Comparison of ENCODE assay signal across 17 cellular contexts in the genomic region with DNA sequence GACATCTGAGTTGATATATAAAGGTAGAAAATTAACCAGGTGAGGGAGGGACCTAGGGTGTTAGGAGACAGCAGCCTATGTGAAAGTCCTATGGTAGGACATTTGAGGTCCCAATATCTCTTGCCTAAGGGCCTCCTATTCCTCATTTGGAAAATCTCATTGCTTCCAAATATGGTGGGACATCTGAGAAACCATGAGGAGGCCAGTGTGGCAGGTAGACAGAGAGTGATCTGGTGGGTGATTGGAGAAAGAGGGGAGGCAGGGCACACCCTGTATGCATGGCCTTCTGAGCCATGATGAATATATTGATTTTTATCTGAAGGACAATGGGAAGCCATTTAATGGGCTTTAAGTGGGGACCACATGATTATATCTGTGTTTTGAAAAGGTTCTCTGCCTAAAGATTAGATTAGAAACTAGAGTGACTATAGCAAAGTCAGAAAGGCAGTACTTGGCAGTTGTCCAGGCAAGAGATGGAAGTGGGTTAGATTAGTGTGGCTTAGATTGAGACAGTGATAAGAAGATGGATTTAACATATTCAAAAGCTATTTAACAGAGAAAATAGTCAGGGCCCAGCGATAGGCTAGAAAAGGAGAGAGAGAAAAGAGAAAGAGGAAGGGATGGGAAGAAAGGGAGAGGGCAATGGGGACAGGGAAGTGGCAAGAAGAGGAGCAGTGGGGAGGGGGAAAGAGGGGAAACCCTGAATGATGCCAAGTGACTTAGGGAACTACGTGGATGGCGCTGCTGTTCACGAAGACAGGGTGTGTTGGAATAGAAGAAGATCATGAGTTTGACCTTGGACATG.
DNase-seq lines count a peak whose midpoint lies in the region; ATAC-seq and TF ChIP-seq lines count a peak whose summit lies in the region.
"Had no signal": no experiment of that assay in that cellular context is flagged by ENCODE, and none has a peak within 500 bp of the region (broad histone marks: within the 10 kb centered on the region; RNA-seq: fewer than 3 reads in every experiment).

No MANE protein-coding gene starts in this region.

- CTCF ChIA-PET in Calu3 (lab: Charles Lee), result no interaction called here
- CTCF ChIA-PET in SK-N-SH (lab: Yijun Ruan, JAX), result no interaction called here

- intact Hi-C loops in Calu3 (cut with micrococcal nuclease; ENCODE audit: unreplicated experiment), result no loop called here

- H3K9me2 ChIP-seq in SK-N-SH, result no peaks in the 10 kb centered on the region

- H3K79me2 ChIP-seq in SK-N-SH (ENCODE audit: insufficient read depth), result no peaks in the 10 kb centered on the region

- peak overlapping the region; percentile 18 for H3K4me3 Mint-ChIP-seq in Calu3 (ENCODE audit: low read depth, unreplicated experiment)
- H3K4me3 Mint-ChIP-seq: CD14-positive monocyte had no signal

- H4K20me1 ChIP-seq in SK-N-SH (ENCODE audit: insufficient read depth), result no peaks in the 10 kb centered on the region

- peak in 1 of 2 experiments; percentile 79; a peak in 2 of 4 replicates for TF ChIP-seq EP300 in SK-N-SH (IDR thresholded peaks at IDR 0.05; ENCODE audit: borderline replicate concordance in 1 of 2, low read depth in 1 of 2, low read length in 1 of 2)

- H3K27me3 ChIP-seq in SK-N-SH (ENCODE audit: insufficient read depth), result no peaks in the 10 kb centered on the region
- H3K27me3 ChIP-seq: MG63 had no signal

- TF ChIP-seq RAD21 in SK-N-SH (IDR thresholded peaks at IDR 0.05; ENCODE audit: low read length), result no peak

- H3K9me3 Mint-ChIP-seq in Calu3 (ENCODE audit: low read depth, unreplicated experiment), result peaks cover 15% of the 10 kb centered on the region

- no peak for ATAC-seq in GM21717 (IDR thresholded peaks at IDR 0.05; ENCODE audit: unreplicated experiment)
- ATAC-seq: HepG2 had no signal

- H3K27ac ChIP-seq in SK-N-SH (ENCODE audit: low read depth in 2 of 2, low read length in 1 of 2), result peak overlapping the region in 1 of 2 experiments; percentile 92; a peak in 2 of 4 replicates

- POLR2A ChIA-PET in SK-N-SH (lab: Yijun Ruan, JAX), result no interaction called here

- no peaks in the 10 kb centered on the region for H3K36me3 Mint-ChIP-seq in Calu3 (ENCODE audit: insufficient read depth, unreplicated experiment)
- H3K36me3 Mint-ChIP-seq: CD14-positive monocyte had no signal

- H3F3A ChIP-seq in SK-N-SH (replicated peaks; ENCODE audit: insufficient read depth), result no peaks in the 10 kb centered on the region

- peaks cover 10% of the 10 kb centered on the region for H3K27me3 Mint-ChIP-seq in Calu3 (ENCODE audit: unreplicated experiment)

- 1% methylated on average over 4 of the region's 4 CpGs for WGBS in SK-N-SH (ENCODE audit: low lambda C conversion rate)

- H3K4me3 ChIP-seq in SK-N-SH (ENCODE audit: low read depth in 2 of 2, low read length in 1 of 2), result no peak overlapping the region
- H3K4me3 ChIP-seq: MG63 had no signal

- H3K4me1 Mint-ChIP-seq in Calu3 (ENCODE audit: low read depth, unreplicated experiment), result peaks cover 13% of the 10 kb centered on the region
- H3K4me1 Mint-ChIP-seq: CD14-positive monocyte had no signal

- no peak for DNase-seq in Calu3
- DNase-seq in NCI-H1105 (lab: John Stamatoyannopoulos, UW), result peak; percentile 77
- DNase-seq in NCI-H345 treated with DMSO at 0.1 percent for 48 hours (lab: John Stamatoyannopoulos, UW; ENCODE audit: unreplicated experiment), result peak; percentile 70
- peak; percentile 34 for DNase-seq in SK-N-SH
- DNase-seq in glomerular visceral epithelial cell (ENCODE audit: extremely low spot score), result no peak
- no peak for DNase-seq in activated effector memory CD4-positive, alpha-beta T cell treated with anti-CD3 and anti-CD28 coated beads, Interleukin-2, amount 50 U/mL, for 16 hours
- no peak for DNase-seq in NOMO-1 (lab: John Stamatoyannopoulos, UW; ENCODE audit: unreplicated experiment in 2 of 2)
- DNase-seq: ACHN, AML-193, MG63, NCI-H2029, NCI-H446, NCI-H69, SHP77 had no signal

- H3K27ac Mint-ChIP-seq in Calu3 (ENCODE audit: unreplicated experiment), result no peak overlapping the region
- H3K27ac Mint-ChIP-seq: CD14-positive monocyte had no signal

- BruUV-seq in Calu3 (replicated peaks; lab: Mats Ljungman, UMichigan), result no TSS peak

- H3K9ac ChIP-seq in SK-N-SH, result no peak overlapping the region

- H3K4me2 ChIP-seq in SK-N-SH, result no peak overlapping the region

- H3K36me3 ChIP-seq in SK-N-SH (replicated peaks in 1 of 2; ENCODE audit: control insufficient read depth in 1 of 2, insufficient read depth in 2 of 2, low read length in 1 of 2), result no peaks in the 10 kb centered on the region
- H3K36me3 ChIP-seq: MG63 had no signal

- H3K9me3 ChIP-seq in SK-N-SH, result no peaks in the 10 kb centered on the region
- H3K9me3 ChIP-seq: MG63 had no signal

- H3K4me1 ChIP-seq in SK-N-SH (ENCODE audit: control insufficient read depth in 1 of 2, insufficient read depth in 2 of 2, low read depth in 1 of 2, low read length in 1 of 2), result peaks cover 0 to 15% of the 10 kb centered on the region in 2 experiments; a peak in 2 of 4 replicates

- TF ChIP-seq CTCF in Calu3 (IDR thresholded peaks at IDR 0.05; ENCODE audit: unreplicated experiment), result no peak
- no peak for TF ChIP-seq CTCF in SK-N-SH (IDR thresholded peaks at IDR 0.05)

- no peak overlapping the region for H2AFZ ChIP-seq in SK-N-SH (ENCODE audit: low read depth)

TF ChIP-seq in SK-N-SH, 30 proteins besides CTCF, POLR2A, EP300 and RAD21:
- TF ChIP-seq FOXJ3 (CRISPR knock-in tag; IDR thresholded peaks at IDR 0.05) (0 out of 2 replicates have a peak, but pooled peaks have one; percentile 33), POLR2AphosphoS5 (IDR thresholded peaks at IDR 0.05; ENCODE audit: low read depth, low read length) (no peak), GATA2 (CRISPR knock-in tag; IDR thresholded peaks at IDR 0.05) (peak; percentile 99), TCF12 (IDR thresholded peaks at IDR 0.05) (0 out of 2 replicates have a peak, but pooled peaks have one; percentile 17), RCOR1 (IDR thresholded peaks at IDR 0.05; ENCODE audit: low read length) (peak; percentile 47; the same call in 1 of the 2 replicates), CHD2 (IDR thresholded peaks at IDR 0.05; ENCODE audit: low read length, partially characterized antibody) (peak; percentile 56), NFIC (IDR thresholded peaks at IDR 0.05; ENCODE audit: borderline replicate concordance) (0 out of 2 replicates have a peak, but pooled peaks have one; percentile 13)
- TF ChIP-seq, protein P1, sequence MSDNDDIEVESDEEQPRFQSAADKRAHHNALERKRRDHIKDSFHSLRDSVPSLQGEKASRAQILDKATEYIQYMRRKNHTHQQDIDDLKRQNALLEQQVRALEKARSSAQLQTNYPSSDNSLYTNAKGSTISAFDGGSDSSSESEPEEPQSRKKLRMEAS (IDR thresholded peaks at IDR 0.05; ENCODE audit: low read depth), result no peak
- TF ChIP-seq, protein P2, sequence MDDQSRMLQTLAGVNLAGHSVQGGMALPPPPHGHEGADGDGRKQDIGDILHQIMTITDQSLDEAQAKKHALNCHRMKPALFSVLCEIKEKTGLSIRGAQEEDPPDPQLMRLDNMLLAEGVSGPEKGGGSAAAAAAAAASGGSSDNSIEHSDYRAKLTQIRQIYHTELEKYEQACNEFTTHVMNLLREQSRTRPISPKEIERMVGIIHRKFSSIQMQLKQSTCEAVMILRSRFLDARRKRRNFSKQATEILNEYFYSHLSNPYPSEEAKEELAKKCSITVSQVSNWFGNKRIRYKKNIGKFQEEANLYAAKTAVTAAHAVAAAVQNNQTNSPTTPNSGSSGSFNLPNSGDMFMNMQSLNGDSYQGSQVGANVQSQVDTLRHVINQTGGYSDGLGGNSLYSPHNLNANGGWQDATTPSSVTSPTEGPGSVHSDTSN (IDR thresholded peaks at IDR 0.05), result no peak
- TF ChIP-seq, protein P3, sequence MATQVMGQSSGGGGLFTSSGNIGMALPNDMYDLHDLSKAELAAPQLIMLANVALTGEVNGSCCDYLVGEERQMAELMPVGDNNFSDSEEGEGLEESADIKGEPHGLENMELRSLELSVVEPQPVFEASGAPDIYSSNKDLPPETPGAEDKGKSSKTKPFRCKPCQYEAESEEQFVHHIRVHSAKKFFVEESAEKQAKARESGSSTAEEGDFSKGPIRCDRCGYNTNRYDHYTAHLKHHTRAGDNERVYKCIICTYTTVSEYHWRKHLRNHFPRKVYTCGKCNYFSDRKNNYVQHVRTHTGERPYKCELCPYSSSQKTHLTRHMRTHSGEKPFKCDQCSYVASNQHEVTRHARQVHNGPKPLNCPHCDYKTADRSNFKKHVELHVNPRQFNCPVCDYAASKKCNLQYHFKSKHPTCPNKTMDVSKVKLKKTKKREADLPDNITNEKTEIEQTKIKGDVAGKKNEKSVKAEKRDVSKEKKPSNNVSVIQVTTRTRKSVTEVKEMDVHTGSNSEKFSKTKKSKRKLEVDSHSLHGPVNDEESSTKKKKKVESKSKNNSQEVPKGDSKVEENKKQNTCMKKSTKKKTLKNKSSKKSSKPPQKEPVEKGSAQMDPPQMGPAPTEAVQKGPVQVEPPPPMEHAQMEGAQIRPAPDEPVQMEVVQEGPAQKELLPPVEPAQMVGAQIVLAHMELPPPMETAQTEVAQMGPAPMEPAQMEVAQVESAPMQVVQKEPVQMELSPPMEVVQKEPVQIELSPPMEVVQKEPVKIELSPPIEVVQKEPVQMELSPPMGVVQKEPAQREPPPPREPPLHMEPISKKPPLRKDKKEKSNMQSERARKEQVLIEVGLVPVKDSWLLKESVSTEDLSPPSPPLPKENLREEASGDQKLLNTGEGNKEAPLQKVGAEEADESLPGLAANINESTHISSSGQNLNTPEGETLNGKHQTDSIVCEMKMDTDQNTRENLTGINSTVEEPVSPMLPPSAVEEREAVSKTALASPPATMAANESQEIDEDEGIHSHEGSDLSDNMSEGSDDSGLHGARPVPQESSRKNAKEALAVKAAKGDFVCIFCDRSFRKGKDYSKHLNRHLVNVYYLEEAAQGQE (IDR thresholded peaks at IDR 0.05; ENCODE audit: low read depth, low read length), result no peak
- TF ChIP-seq, protein P4, sequence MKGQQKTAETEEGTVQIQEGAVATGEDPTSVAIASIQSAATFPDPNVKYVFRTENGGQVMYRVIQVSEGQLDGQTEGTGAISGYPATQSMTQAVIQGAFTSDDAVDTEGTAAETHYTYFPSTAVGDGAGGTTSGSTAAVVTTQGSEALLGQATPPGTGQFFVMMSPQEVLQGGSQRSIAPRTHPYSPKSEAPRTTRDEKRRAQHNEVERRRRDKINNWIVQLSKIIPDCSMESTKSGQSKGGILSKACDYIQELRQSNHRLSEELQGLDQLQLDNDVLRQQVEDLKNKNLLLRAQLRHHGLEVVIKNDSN (IDR thresholded peaks at IDR 0.05; ENCODE audit: borderline replicate concordance, low read depth), result no peak

Comparison
In these comparisons a context has a peak if more than half of its experiments do, and no peak if none do; other contexts are left out.
1. DNase-seq: peak in NCI-H1105 (single experiment), NCI-H345 treated with DMSO at 0.1 percent for 48 hours (single experiment) and SK-N-SH (single experiment); none in Calu3 (single experiment), glomerular visceral epithelial cell (single experiment), activated effector memory CD4-positive, alpha-beta T cell treated with anti-CD3 and anti-CD28 coated beads, Interleukin-2, amount 50 U/mL, for 16 hours (single experiment) and NOMO-1 (0 of 2).